In genomic region chr10:124791378-124792348, GRCh38 we compare ENCODE assay signal across 8 cellular contexts. TPM values are rescaled to one million over a fixed set of nuclear protein-coding genes. Genes with fewer than 3 reads are reported as not detected.
DNase-seq lines count a peak whose midpoint lies in the region; ATAC-seq, FAIRE-seq and TF ChIP-seq lines count a peak whose summit lies in the region.

Gene EEF1AKMT2 (minus strand): TSS chr10:124791887. CDS start chr10:124791833, 54 bp downstream.

- peak within 1 kb of the TSS; percentile 50 to 79 (median 74) for H3K9ac ChIP-seq in H1 (replicated peaks in 1 of 4; ENCODE audit: extremely low read depth in 1 of 4, low read depth in 3 of 4, low read length in 3 of 4)

- no peak for TF ChIP-seq RAD21 in H1 (IDR thresholded peaks at IDR 0.05 in 1 of 2, conservative IDR thresholded peaks at IDR 0.05 in 1 of 2; ENCODE audit: low read depth in 2 of 2, low read length in 2 of 2)

- FAIRE-seq in H1 (lab: Jason Lieb, UNC), result no peak

- H2BK120ac ChIP-seq in H1 (replicated peaks; ENCODE audit: low read depth, low read length), result peak within 1 kb of the TSS; percentile 17

- peak within 1 kb of the TSS; percentile 85 for H3K4ac ChIP-seq in H1 (replicated peaks; ENCODE audit: insufficient read length, low read depth, low read length)

- H3K9me3 ChIP-seq in H1 (ENCODE audit: insufficient read depth in 2 of 2, low read depth in 1 of 2, low read length in 1 of 2), result no peaks in the 10 kb centered on the region

- H3K4me3 ChIP-seq in H1 (ENCODE audit: extremely low read depth in 1 of 4, insufficient read depth in 2 of 4, low read depth in 3 of 4, low read length in 4 of 4), result peak within 1 kb of the TSS; percentile 75 to 92 (median 88)

- 2% methylated on average over 87 of the region's 90 CpGs; no CpG with 5 or more reads in 1 of the 2 experiments for WGBS in H1 (ENCODE audit: extremely low coverage in 1 of 2, insufficient coverage in 1 of 2, insufficient read length in 1 of 2, insufficient replicate concordance in 2 of 2, low coverage in 1 of 2, low lambda C conversion rate in 2 of 2, missing lambda C conversion rate in 1 of 2), 2 experiments

- peak within 1 kb of the TSS; percentile 91 for H4K91ac ChIP-seq in H1 (replicated peaks; ENCODE audit: insufficient read length, low read length)

- peaks cover 3 to 15% of the 10 kb centered on the region in 2 experiments; a peak in 3 of 4 replicates for H3K79me2 ChIP-seq in H1 (ENCODE audit: control insufficient read depth in 1 of 2, insufficient read depth in 2 of 2, low read length in 2 of 2)

- CTCF ChIA-PET in H1 (lab: Charles Lee; ENCODE audit: partially characterized antibody), result interaction anchor here (0.7 to 1.8 kb wide), 4 partner anchors 10 to 35 kb away, joined by 3 to 5 read pairs (median 4); partner anchors contain the start of gene ABRAXAS2

- 0 out of 2 replicates have a peak within 1 kb of the TSS, but pooled peaks have one; percentile 34 for H2BK20ac ChIP-seq in H1 (ENCODE audit: low read length)

- H3K56ac ChIP-seq in H1 (replicated peaks; ENCODE audit: insufficient read length, low read depth, low read length), result peak within 1 kb of the TSS; percentile 85

- peaks cover 9% of the 10 kb centered on the region for H3K23me2 ChIP-seq in H1 (ENCODE audit: low read depth, low read length)

- H2BK15ac ChIP-seq in H1 (ENCODE audit: low read length), result peak within 1 kb of the TSS; percentile 81; the same call in 1 of the 2 replicates

- peak; percentile 88 to 94 for TF ChIP-seq POLR2A in H1 (IDR thresholded peaks at IDR 0.05; ENCODE audit: control extremely low read depth in 1 of 2, low read depth in 2 of 2, low read length in 2 of 2)

- H3K36me3 ChIP-seq in H1 (ENCODE audit: control insufficient read depth in 2 of 4, insufficient read depth in 4 of 4, low read length in 3 of 4), result peaks cover 0 to 25% (median 9%) of the 10 kb centered on the region in 4 experiments; a peak in 5 of 8 replicates

- no peak within 1 kb of the TSS for H2AK5ac ChIP-seq in H1 (ENCODE audit: low read depth, low read length)

- POLR2A ChIA-PET in H1 (lab: Charles Lee; ENCODE audit: partially characterized antibody), result interaction anchor here (0.6 to 3.4 kb wide), 14 partner anchors 10 to 371 kb away, joined by 3 to 31 read pairs (median 3); partner anchors contain the start of gene ABRAXAS2

- peak within 1 kb of the TSS; percentile 88 to 95 for H3K4me2 ChIP-seq in H1 (ENCODE audit: insufficient read depth in 1 of 2, low read depth in 2 of 2, low read length in 2 of 2)

- H2AFZ ChIP-seq in H1 (ENCODE audit: low read length), result peak within 1 kb of the TSS; percentile 91

- TF ChIP-seq EP300 in H1 (IDR thresholded peaks at IDR 0.05; ENCODE audit: borderline replicate concordance in 1 of 2, low read depth in 2 of 2, low read length in 2 of 2), result no peak; a peak in 1 of 3 replicates

- no peak within 1 kb of the TSS for H3K23ac ChIP-seq in H1 (ENCODE audit: insufficient read length)

- peak within 1 kb of the TSS; percentile 87 for H3K18ac ChIP-seq in H1 (ENCODE audit: extremely low read depth, low read length)

- peak within 1 kb of the TSS; percentile 94 for H2BK5ac ChIP-seq in H1 (ENCODE audit: low read depth, low read length)

- peaks cover 0 to 1% of the 10 kb centered on the region in 2 experiments for H4K20me1 ChIP-seq in H1 (replicated peaks in 1 of 2; ENCODE audit: control insufficient read depth in 1 of 2, insufficient read depth in 2 of 2, low read length in 2 of 2)

- DNase-seq in COLO829 (ENCODE audit: low spot score) (peak; percentile 55), HPDE6-E6E7 (ENCODE audit: extremely low spot score) (peak; percentile 93), NOMO-1 treated with DMSO at 0.1 percent for 48 hours (lab: John Stamatoyannopoulos, UW; ENCODE audit: unreplicated experiment) (peak; percentile 64), H1 (ENCODE audit: low read depth in 1 of 2, low spot score in 2 of 2) (peak; percentile 65 to 91), mesenteric fat pad (ENCODE audit: low spot score) (peak; percentile 93)
- peak; percentile 65 to 67 for DNase-seq in activated CD8-positive, alpha-beta memory T cell treated with anti-CD3 and anti-CD28 coated beads for 4 hours (ENCODE audit: low read depth in 2 of 2)
- DNase-seq in stimulated activated CD8-positive, alpha-beta memory T cell treated with anti-CD3 and anti-CD28 coated beads, Interleukin-15, amount 100 ng/mL, for 24 hours (ENCODE audit: low read depth), result peak; percentile 55

- H3K27ac ChIP-seq in H1 (ENCODE audit: low read depth, low read length), result peak within 1 kb of the TSS; percentile 79

- H3K79me1 ChIP-seq in H1 (ENCODE audit: low read depth, low read length), result no peaks in the 10 kb centered on the region; the same call in 1 of the 2 replicates

- peak within 1 kb of the TSS; percentile 6; the same call in 1 of the 2 replicates for H2BK12ac ChIP-seq in H1 (ENCODE audit: low read depth, low read length)

- H3K27me3 ChIP-seq in H1 (replicated peaks in 1 of 4; ENCODE audit: control insufficient read depth in 3 of 4, extremely low read depth in 1 of 4, insufficient read depth in 3 of 4, low read length in 3 of 4), result no peaks in the 10 kb centered on the region; a peak in 1 of 7 replicates

- H4K5ac ChIP-seq in H1 (ENCODE audit: insufficient read length, low read depth, low read length), result peak within 1 kb of the TSS; percentile 98

- H4K8ac ChIP-seq in H1 (ENCODE audit: extremely low read depth, insufficient read depth, low read length), result peak within 1 kb of the TSS; percentile 95

- H3K4me1 ChIP-seq in H1 (replicated peaks in 1 of 4; ENCODE audit: control insufficient read depth in 3 of 4, insufficient read depth in 4 of 4, low read length in 3 of 4), result no peaks in the 10 kb centered on the region; a peak in 1 of 7 replicates

- no peak within 1 kb of the TSS for H3K14ac ChIP-seq in H1 (ENCODE audit: insufficient read length)

- peak; percentile 6 to 15 (median 8); a peak in 3 of 4 replicates for TF ChIP-seq CTCF in H1 (IDR thresholded peaks at IDR 0.05; ENCODE audit: control extremely low read depth in 1 of 3, insufficient read depth in 1 of 3, low read depth in 1 of 3, low read length in 3 of 3)

- peak; percentile 86 for ATAC-seq in GM19467 (IDR thresholded peaks at IDR 0.05; ENCODE audit: unreplicated experiment)

TF ChIP-seq in H1, 55 proteins besides CTCF, POLR2A, EP300 and RAD21 (continues in another document):
- TF ChIP-seq EGR1 (IDR thresholded peaks at IDR 0.05; ENCODE audit: borderline replicate concordance, low read depth, low read length) (peak; percentile 97), SP4 (IDR thresholded peaks at IDR 0.05; ENCODE audit: low read length) (no peak), RBBP5 (IDR thresholded peaks at IDR 0.05; ENCODE audit: borderline replicate concordance, low read depth, low read length) (peak; percentile 90; the same call in 1 of the 2 replicates), KDM1A (IDR thresholded peaks at IDR 0.05; ENCODE audit: borderline replicate concordance, low read length) (peak; percentile 63; the same call in 1 of the 2 replicates), FOSL1 (IDR thresholded peaks at IDR 0.05; ENCODE audit: insufficient read depth, low read depth, low read length) (no peak), USF2 (IDR thresholded peaks at IDR 0.05; ENCODE audit: low read length) (no peak), JUN (IDR thresholded peaks at IDR 0.05; ENCODE audit: low read depth, low read length) (no peak), PHF8 (conservative IDR thresholded peaks at IDR 0.05; ENCODE audit: low read depth, low read length) (peak; percentile 96), GTF2F1 (IDR thresholded peaks at IDR 0.05; ENCODE audit: borderline replicate concordance, low read depth, low read length) (no peak), JUND (IDR thresholded peaks at IDR 0.05; ENCODE audit: low read length) (0 out of 2 replicates have a peak, but pooled peaks have one; percentile 2), BACH1 (IDR thresholded peaks at IDR 0.05; ENCODE audit: low read length) (no peak), MAX (IDR thresholded peaks at IDR 0.05) (peak; percentile 38; the same call in 1 of the 2 replicates), SIN3A (conservative IDR thresholded peaks at IDR 0.05 in 1 of 2, IDR thresholded peaks at IDR 0.05 in 1 of 2; ENCODE audit: low read depth in 1 of 2, low read length in 2 of 2) (0 out of 4 replicates have a peak, but pooled peaks have one; percentile 21 to 42), CHD1 (IDR thresholded peaks at IDR 0.05; ENCODE audit: low read depth, low read length) (no peak), CTBP2 (IDR thresholded peaks at IDR 0.05; ENCODE audit: borderline replicate concordance, insufficient read depth, insufficient read length, low read length) (no peak), KDM5A (IDR thresholded peaks at IDR 0.05; ENCODE audit: low read length) (no peak)

RNA-seq across cellular contexts. Expression of gene EEF1AKMT2, which starts in this region (rescaled TPM):
- total RNA-seq in H1 (2021; fragmentation: NEBNext Ultra II Directional; extraction: Animal tissue kit (Norgen Biotek cat#: 25700)), result 19.8 and 26.8 TPM in 2 replicates
- 7.5 and 9.8 TPM in 2 replicates for polyA plus RNA-seq in H1 (2011; rRNA removed)
- 16.1 TPM for polyA plus RNA-seq in H1 (2011; cell fraction: cytosol; rRNA removed)
- polyA plus RNA-seq in H1 (2011; cell fraction: nucleus; rRNA removed), result 5.5 TPM
- 11.7 to 18.2 TPM (median 14.2 TPM) in 4 replicates for polyA plus RNA-seq in H1 (2012, experiment 1 of 2)
- polyA plus RNA-seq in H1 (2012, experiment 2 of 2), result 2.9 TPM
- 12.8 TPM for polyA plus RNA-seq in H1 (2013, experiment 1 of 2)
- polyA plus RNA-seq in H1 (2013, experiment 2 of 2), result 13.7 TPM
- polyA minus RNA-seq in H1 (2011; rRNA and poly(A)+ RNA removed), result 9.3 and 10.1 TPM in 2 replicates
- polyA minus RNA-seq in H1 (2011; cell fraction: cytosol; rRNA and poly(A)+ RNA removed), result 10.4 TPM
- 26.8 TPM for polyA minus RNA-seq in H1 (2011; cell fraction: nucleus; rRNA and poly(A)+ RNA removed)
- 13.5 TPM for total RNA-seq in mesenteric fat pad

Comparison
In these comparisons a context has a peak if more than half of its experiments do, and no peak if none do; other contexts are left out.
1. Peak in every context shown above with its lines: DNase-seq, ATAC-seq, H3K4me3 ChIP-seq and H3K27ac ChIP-seq.